ENCODE assay signal across 1 cellular context in genomic region chr1:241695454-241696171, GRCh38.
TF ChIP-seq lines count a peak whose summit lies in the region.

No MANE protein-coding gene starts in this region.

TF ChIP-seq in K562, 482 proteins besides CTCF, POLR2A, EP300 and RAD21 (continues in another document):
- no peak for TF ChIP-seq ZNF764 (CRISPR knock-in tag; IDR thresholded peaks at IDR 0.05; ENCODE audit: low read depth)
- TF ChIP-seq RFX5 (IDR thresholded peaks at IDR 0.05; ENCODE audit: low read depth, low read length) = no peak
- no peak for TF ChIP-seq GATAD2A (IDR thresholded peaks at IDR 0.05)
- peak; percentile 65; the same call in 1 of the 2 replicates for TF ChIP-seq HLTF (IDR thresholded peaks at IDR 0.05)
- no peak for TF ChIP-seq CREB3 (tag; conservative IDR thresholded peaks at IDR 0.05; ENCODE audit: low read depth)
- TF ChIP-seq MCM5 (IDR thresholded peaks at IDR 0.05; ENCODE audit: low read depth) = no peak
- no peak for TF ChIP-seq USF2 (CRISPR knock-in tag; IDR thresholded peaks at IDR 0.05)
- no peak for TF ChIP-seq ZNF41 (CRISPR knock-in tag; conservative IDR thresholded peaks at IDR 0.05)
- 0 out of 2 replicates have a peak, but pooled peaks have one; percentile 32 for TF ChIP-seq GATAD2B (IDR thresholded peaks at IDR 0.05; ENCODE audit: borderline replicate concordance)
- TF ChIP-seq HMGN3 (IDR thresholded peaks at IDR 0.05; ENCODE audit: borderline replicate concordance, extremely low read depth, insufficient read length, low read depth, low read length) = no peak
- no peak for TF ChIP-seq ILF3 (IDR thresholded peaks at IDR 0.05; ENCODE audit: borderline replicate concordance)
- TF ChIP-seq, protein P1, sequence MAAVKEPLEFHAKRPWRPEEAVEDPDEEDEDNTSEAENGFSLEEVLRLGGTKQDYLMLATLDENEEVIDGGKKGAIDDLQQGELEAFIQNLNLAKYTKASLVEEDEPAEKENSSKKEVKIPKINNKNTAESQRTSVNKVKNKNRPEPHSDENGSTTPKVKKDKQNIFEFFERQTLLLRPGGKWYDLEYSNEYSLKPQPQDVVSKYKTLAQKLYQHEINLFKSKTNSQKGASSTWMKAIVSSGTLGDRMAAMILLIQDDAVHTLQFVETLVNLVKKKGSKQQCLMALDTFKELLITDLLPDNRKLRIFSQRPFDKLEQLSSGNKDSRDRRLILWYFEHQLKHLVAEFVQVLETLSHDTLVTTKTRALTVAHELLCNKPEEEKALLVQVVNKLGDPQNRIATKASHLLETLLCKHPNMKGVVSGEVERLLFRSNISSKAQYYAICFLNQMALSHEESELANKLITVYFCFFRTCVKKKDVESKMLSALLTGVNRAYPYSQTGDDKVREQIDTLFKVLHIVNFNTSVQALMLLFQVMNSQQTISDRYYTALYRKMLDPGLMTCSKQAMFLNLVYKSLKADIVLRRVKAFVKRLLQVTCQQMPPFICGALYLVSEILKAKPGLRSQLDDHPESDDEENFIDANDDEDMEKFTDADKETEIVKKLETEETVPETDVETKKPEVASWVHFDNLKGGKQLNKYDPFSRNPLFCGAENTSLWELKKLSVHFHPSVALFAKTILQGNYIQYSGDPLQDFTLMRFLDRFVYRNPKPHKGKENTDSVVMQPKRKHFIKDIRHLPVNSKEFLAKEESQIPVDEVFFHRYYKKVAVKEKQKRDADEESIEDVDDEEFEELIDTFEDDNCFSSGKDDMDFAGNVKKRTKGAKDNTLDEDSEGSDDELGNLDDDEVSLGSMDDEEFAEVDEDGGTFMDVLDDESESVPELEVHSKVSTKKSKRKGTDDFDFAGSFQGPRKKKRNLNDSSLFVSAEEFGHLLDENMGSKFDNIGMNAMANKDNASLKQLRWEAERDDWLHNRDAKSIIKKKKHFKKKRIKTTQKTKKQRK (IDR thresholded peaks at IDR 0.05; ENCODE audit: borderline replicate concordance, low read depth, low read length) = no peak
- TF ChIP-seq MCM7 (IDR thresholded peaks at IDR 0.05) = no peak
- TF ChIP-seq HNRNPH1 (optimal IDR thresholded peaks at IDR 0.05; ENCODE audit: low read depth, low read length) = no peak
- TF ChIP-seq STAG1 (CRISPR knock-in tag; IDR thresholded peaks at IDR 0.05; ENCODE audit: borderline replicate concordance) = no peak
- TF ChIP-seq ZNF668 (CRISPR knock-in tag; IDR thresholded peaks at IDR 0.05) = no peak
- no peak for TF ChIP-seq ZBTB17 (CRISPR knock-in tag; IDR thresholded peaks at IDR 0.05)
- TF ChIP-seq, protein P2, sequence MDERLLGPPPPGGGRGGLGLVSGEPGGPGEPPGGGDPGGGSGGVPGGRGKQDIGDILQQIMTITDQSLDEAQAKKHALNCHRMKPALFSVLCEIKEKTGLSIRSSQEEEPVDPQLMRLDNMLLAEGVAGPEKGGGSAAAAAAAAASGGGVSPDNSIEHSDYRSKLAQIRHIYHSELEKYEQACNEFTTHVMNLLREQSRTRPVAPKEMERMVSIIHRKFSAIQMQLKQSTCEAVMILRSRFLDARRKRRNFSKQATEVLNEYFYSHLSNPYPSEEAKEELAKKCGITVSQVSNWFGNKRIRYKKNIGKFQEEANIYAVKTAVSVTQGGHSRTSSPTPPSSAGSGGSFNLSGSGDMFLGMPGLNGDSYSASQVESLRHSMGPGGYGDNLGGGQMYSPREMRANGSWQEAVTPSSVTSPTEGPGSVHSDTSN (CRISPR knock-in tag; IDR thresholded peaks at IDR 0.05; ENCODE audit: low read depth) = no peak
- TF ChIP-seq, protein P2 (tag; conservative IDR thresholded peaks at IDR 0.05; ENCODE audit: low read depth) = no peak
- no peak for TF ChIP-seq TSC22D4 (tag; IDR thresholded peaks at IDR 0.05)
- peak; percentile 57 to 62; a peak in 1 of 4 replicates for TF ChIP-seq KDM1A (IDR thresholded peaks at IDR 0.05)
- no peak for TF ChIP-seq DLX4 (CRISPR knock-in tag; IDR thresholded peaks at IDR 0.05)
- TF ChIP-seq, protein P3, sequence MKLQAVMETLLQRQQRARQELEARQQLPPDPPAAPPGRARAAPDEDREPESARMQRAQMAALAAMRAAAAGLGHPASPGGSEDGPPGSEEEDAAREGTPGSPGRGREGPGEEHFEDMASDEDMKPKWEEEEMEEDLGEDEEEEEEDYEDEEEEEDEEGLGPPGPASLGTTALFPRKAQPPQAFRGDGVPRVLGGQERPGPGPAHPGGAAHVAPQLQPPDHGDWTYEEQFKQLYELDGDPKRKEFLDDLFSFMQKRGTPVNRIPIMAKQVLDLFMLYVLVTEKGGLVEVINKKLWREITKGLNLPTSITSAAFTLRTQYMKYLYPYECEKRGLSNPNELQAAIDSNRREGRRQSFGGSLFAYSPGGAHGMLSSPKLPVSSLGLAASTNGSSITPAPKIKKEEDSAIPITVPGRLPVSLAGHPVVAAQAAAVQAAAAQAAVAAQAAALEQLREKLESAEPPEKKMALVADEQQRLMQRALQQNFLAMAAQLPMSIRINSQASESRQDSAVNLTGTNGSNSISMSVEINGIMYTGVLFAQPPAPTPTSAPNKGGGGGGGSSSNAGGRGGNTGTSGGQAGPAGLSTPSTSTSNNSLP (IDR thresholded peaks at IDR 0.05; ENCODE audit: borderline replicate concordance, low read depth, low read length) = no peak
- TF ChIP-seq IRF1 (CRISPR knock-in tag; IDR thresholded peaks at IDR 0.05; ENCODE audit: borderline replicate concordance) = no peak
- TF ChIP-seq POLR2G (IDR thresholded peaks at IDR 0.05; ENCODE audit: low read depth, low read length) = no peak
- TF ChIP-seq ZNF586 (CRISPR knock-in tag; conservative IDR thresholded peaks at IDR 0.05) = no peak
- peak; percentile 13; the same call in 1 of the 2 replicates for TF ChIP-seq RB1 (IDR thresholded peaks at IDR 0.05; ENCODE audit: low read depth)
- TF ChIP-seq MLLT1 (IDR thresholded peaks at IDR 0.05) = 0 out of 4 replicates have a peak, but pooled peaks of 1 of the 2 experiments have one; percentile 18
- TF ChIP-seq, protein P4, sequence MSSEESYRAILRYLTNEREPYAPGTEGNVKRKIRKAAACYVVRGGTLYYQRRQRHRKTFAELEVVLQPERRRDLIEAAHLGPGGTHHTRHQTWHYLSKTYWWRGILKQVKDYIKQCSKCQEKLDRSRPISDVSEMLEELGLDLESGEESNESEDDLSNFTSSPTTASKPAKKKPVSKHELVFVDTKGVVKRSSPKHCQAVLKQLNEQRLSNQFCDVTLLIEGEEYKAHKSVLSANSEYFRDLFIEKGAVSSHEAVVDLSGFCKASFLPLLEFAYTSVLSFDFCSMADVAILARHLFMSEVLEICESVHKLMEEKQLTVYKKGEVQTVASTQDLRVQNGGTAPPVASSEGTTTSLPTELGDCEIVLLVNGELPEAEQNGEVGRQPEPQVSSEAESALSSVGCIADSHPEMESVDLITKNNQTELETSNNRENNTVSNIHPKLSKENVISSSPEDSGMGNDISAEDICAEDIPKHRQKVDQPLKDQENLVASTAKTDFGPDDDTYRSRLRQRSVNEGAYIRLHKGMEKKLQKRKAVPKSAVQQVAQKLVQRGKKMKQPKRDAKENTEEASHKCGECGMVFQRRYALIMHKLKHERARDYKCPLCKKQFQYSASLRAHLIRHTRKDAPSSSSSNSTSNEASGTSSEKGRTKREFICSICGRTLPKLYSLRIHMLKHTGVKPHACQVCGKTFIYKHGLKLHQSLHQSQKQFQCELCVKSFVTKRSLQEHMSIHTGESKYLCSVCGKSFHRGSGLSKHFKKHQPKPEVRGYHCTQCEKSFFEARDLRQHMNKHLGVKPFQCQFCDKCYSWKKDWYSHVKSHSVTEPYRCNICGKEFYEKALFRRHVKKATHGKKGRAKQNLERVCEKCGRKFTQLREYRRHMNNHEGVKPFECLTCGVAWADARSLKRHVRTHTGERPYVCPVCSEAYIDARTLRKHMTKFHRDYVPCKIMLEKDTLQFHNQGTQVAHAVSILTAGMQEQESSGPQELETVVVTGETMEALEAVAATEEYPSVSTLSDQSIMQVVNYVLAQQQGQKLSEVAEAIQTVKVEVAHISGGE (CRISPR knock-in tag; IDR thresholded peaks at IDR 0.05) = no peak
- TF ChIP-seq ZNF318 (IDR thresholded peaks at IDR 0.05; ENCODE audit: borderline replicate concordance in 1 of 2, low read depth in 1 of 2) = no peak
